In the genomic region with DNA sequence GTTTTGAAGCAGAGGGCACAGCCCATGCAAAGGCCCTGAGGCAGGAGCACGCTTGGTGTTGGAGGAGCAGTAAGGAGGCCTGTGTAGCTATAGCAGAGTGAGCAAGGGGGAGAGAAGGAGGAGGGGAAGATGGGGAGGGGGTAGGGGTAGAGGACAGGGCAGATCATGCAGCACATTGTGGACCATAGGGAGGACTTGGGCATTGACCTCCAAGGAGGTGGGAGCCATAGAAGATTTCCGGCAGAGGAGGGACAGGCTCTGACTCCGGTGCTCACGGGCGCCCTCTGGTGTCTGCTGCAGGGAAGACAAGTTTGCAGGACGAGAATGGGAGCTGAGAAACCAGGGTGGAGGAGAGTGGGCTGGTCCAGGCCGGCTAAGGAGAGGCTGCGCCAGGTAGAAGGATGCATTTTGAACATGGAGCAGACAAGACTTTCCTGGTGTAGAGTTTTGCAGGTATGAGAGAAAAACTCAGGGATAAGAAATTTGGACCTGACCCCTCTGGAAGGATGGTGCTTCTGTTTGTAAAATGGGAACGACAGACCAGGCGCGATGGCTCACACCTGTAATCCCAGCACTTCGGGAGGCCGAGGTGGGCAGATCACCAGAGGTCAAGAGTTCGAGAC, we compare ENCODE assay signal across 1 cellular context.
TF ChIP-seq lines count a peak whose summit lies in the region.

No MANE protein-coding gene starts in this region.

TF ChIP-seq in K562, 482 proteins besides CTCF, POLR2A, EP300 and RAD21 (continued from another document):
- TF ChIP-seq, protein P1, sequence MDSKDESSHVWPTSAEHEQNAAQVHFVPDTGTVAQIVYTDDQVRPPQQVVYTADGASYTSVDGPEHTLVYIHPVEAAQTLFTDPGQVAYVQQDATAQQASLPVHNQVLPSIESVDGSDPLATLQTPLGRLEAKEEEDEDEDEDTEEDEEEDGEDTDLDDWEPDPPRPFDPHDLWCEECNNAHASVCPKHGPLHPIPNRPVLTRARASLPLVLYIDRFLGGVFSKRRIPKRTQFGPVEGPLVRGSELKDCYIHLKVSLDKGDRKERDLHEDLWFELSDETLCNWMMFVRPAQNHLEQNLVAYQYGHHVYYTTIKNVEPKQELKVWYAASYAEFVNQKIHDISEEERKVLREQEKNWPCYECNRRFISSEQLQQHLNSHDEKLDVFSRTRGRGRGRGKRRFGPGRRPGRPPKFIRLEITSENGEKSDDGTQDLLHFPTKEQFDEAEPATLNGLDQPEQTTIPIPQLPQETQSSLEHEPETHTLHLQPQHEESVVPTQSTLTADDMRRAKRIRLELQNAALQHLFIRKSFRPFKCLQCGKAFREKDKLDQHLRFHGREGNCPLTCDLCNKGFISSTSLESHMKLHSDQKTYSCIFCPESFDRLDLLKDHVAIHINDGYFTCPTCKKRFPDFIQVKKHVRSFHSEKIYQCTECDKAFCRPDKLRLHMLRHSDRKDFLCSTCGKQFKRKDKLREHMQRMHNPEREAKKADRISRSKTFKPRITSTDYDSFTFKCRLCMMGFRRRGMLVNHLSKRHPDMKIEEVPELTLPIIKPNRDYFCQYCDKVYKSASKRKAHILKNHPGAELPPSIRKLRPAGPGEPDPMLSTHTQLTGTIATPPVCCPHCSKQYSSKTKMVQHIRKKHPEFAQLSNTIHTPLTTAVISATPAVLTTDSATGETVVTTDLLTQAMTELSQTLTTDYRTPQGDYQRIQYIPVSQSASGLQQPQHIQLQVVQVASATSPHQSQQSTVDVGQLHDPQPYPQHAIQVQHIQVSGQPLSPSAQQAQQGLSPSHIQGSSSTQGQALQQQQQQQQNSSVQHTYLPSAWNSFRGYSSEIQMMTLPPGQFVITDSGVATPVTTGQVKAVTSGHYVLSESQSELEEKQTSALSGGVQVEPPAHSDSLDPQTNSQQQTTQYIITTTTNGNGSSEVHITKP (IDR thresholded peaks at IDR 0.05; ENCODE audit: partially characterized antibody): peak; percentile 62
- TF ChIP-seq, protein P2, sequence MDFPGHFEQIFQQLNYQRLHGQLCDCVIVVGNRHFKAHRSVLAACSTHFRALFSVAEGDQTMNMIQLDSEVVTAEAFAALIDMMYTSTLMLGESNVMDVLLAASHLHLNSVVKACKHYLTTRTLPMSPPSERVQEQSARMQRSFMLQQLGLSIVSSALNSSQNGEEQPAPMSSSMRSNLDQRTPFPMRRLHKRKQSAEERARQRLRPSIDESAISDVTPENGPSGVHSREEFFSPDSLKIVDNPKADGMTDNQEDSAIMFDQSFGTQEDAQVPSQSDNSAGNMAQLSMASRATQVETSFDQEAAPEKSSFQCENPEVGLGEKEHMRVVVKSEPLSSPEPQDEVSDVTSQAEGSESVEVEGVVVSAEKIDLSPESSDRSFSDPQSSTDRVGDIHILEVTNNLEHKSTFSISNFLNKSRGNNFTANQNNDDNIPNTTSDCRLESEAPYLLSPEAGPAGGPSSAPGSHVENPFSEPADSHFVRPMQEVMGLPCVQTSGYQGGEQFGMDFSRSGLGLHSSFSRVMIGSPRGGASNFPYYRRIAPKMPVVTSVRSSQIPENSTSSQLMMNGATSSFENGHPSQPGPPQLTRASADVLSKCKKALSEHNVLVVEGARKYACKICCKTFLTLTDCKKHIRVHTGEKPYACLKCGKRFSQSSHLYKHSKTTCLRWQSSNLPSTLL (IDR thresholded peaks at IDR 0.05): peak; percentile 72
- TF ChIP-seq ZFP36 (IDR thresholded peaks at IDR 0.05; ENCODE audit: low read depth, low read length, partially characterized antibody) (peak; percentile 91), COPS2 (conservative IDR thresholded peaks at IDR 0.05) (no peak), HDGF (IDR thresholded peaks at IDR 0.05) (peak; percentile 88; the same call in 1 of the 2 replicates), KLF16 (IDR thresholded peaks at IDR 0.05) (peak; percentile 49), ZNF436 (CRISPR knock-in tag; IDR thresholded peaks at IDR 0.05) (no peak), ZNF384 (IDR thresholded peaks at IDR 0.05; ENCODE audit: low read depth, low read length) (peak; percentile 44; the same call in 1 of the 2 replicates), GTF2E2 (tag; IDR thresholded peaks at IDR 0.05) (no peak), ADNP (tag; IDR thresholded peaks at IDR 0.05) (peak; percentile 61; the same call in 1 of the 2 replicates), CBX1 (IDR thresholded peaks at IDR 0.05; ENCODE audit: low read depth) (peak; percentile 48; the same call in 1 of the 2 replicates), ZNF766 (CRISPR knock-in tag; conservative IDR thresholded peaks at IDR 0.05) (peak; percentile 79), SMARCA5 (IDR thresholded peaks at IDR 0.05) (peak; percentile 99), DPF2 (IDR thresholded peaks at IDR 0.05) (no peak), SMC3 (conservative IDR thresholded peaks at IDR 0.05; ENCODE audit: insufficient read depth, low read depth, low read length) (peak; percentile 70), ELF4 (CRISPR knock-in tag; IDR thresholded peaks at IDR 0.05) (0 out of 2 replicates have a peak, but pooled peaks have one; percentile 11), GTF2A2 (tag; IDR thresholded peaks at IDR 0.05) (no peak), RBM25 (IDR thresholded peaks at IDR 0.05; ENCODE audit: low read depth, low read length, severe bottlenecking) (peak; percentile 83), CC2D1A (IDR thresholded peaks at IDR 0.05) (peak; percentile 65; the same call in 1 of the 2 replicates), PKNOX1 (IDR thresholded peaks at IDR 0.05) (no peak), BCOR (IDR thresholded peaks at IDR 0.05) (peak; percentile 96), EHMT2 (IDR thresholded peaks at IDR 0.05) (0 out of 2 replicates have a peak, but pooled peaks have one; percentile 40), HDAC2 (IDR thresholded peaks at IDR 0.05) (peak; percentile 86; the same call in 1 of the 2 replicates), DIDO1 (tag; IDR thresholded peaks at IDR 0.05; ENCODE audit: low read depth) (no peak)
TF ChIP-seq in K562: peak in this region for 31.
